In genomic region chr19:16456652-16457194, GRCh38 we compare ENCODE assay signal across 8 cellular contexts. TPM values are rescaled to one million over a fixed set of nuclear protein-coding genes. Genes with fewer than 3 reads are reported as not detected.
DNase-seq lines count a peak whose midpoint lies in the region; ATAC-seq and TF ChIP-seq lines count a peak whose summit lies in the region.
"Had no signal": no experiment of that assay in that cellular context is flagged by ENCODE, and none has a peak within 500 bp of the region (broad histone marks: within the 10 kb centered on the region; RNA-seq: fewer than 3 reads in every experiment).

No MANE protein-coding gene starts in this region.

- H3K9me3 Mint-ChIP-seq in stimulated activated effector memory CD8-positive, alpha-beta T cell treated with anti-CD3 and anti-CD28 coated beads, Interleukin-12 subunit alpha, Interleukin-12 subunit beta, amount 100 ng/mL, for 72 hours = no peaks in the 10 kb centered on the region

- H4K20me1 ChIP-seq in GM23248 (ENCODE audit: insufficient read depth) = no peaks in the 10 kb centered on the region; the same call in 1 of the 2 replicates
- H4K20me1 ChIP-seq in SU-DHL-6 (ENCODE audit: low read depth, low read length) = no peaks in the 10 kb centered on the region

- H3K27ac ChIP-seq in GM23248 (no peak overlapping the region), SU-DHL-6 (ENCODE audit: low read depth, low read length) (peak overlapping the region; percentile 75), right cardiac atrium (ENCODE audit: low read length) (peak overlapping the region; percentile 73)
- H3K27ac ChIP-seq: SK-N-MC had no signal

- H3K9ac ChIP-seq in GM23248 (peak overlapping the region; percentile 38; the same call in 1 of the 2 replicates), SU-DHL-6 (ENCODE audit: low read length) (peak overlapping the region; percentile 51)

- no peaks in the 10 kb centered on the region for H3K36me3 ChIP-seq in GM23248 (ENCODE audit: low read depth)
- H3K36me3 ChIP-seq in SU-DHL-6 (ENCODE audit: low read length) = no peaks in the 10 kb centered on the region

- H3K36me3 Mint-ChIP-seq in stimulated activated effector memory CD8-positive, alpha-beta T cell treated with anti-CD3 and anti-CD28 coated beads, Interleukin-12 subunit alpha, Interleukin-12 subunit beta, amount 100 ng/mL, for 72 hours = peaks cover 10% of the 10 kb centered on the region

- H3K27me3 ChIP-seq in GM23248 (replicated peaks; ENCODE audit: insufficient read depth) = no peaks in the 10 kb centered on the region
- H3K27me3 ChIP-seq in SU-DHL-6 (ENCODE audit: low read length) = no peaks in the 10 kb centered on the region
- no peaks in the 10 kb centered on the region for H3K27me3 ChIP-seq in right cardiac atrium (ENCODE audit: control insufficient read depth, insufficient read depth)

- WGBS in GM23248 (ENCODE audit: low coverage in 1 of 2, low lambda C conversion rate in 2 of 2, missing lambda C conversion rate in 2 of 2), 2 experiments = 69% methylated on average over 11 of the region's 11 CpGs
- WGBS in right cardiac atrium = 59% methylated on average over 11 of the region's 11 CpGs

- H2AFZ ChIP-seq in GM23248 (no peak overlapping the region), SU-DHL-6 (ENCODE audit: low read depth, low read length, severe bottlenecking) (no peak overlapping the region)

- no peak for ATAC-seq in right cardiac atrium
- no peak for ATAC-seq in stimulated activated effector memory CD8-positive, alpha-beta T cell treated with anti-CD3 and anti-CD28 coated beads, Interleukin-12 subunit alpha, Interleukin-12 subunit beta, amount 100 ng/mL, for 72 hours

- no peaks in the 10 kb centered on the region for H3F3A ChIP-seq in GM23248 (ENCODE audit: insufficient read depth)
- peaks cover 23% of the 10 kb centered on the region for H3F3A ChIP-seq in SU-DHL-6 (ENCODE audit: insufficient read depth)

- H3K9me3 ChIP-seq in GM23248 (ENCODE audit: low read depth) (no peaks in the 10 kb centered on the region), SU-DHL-6 (ENCODE audit: insufficient read depth, low read length) (no peaks in the 10 kb centered on the region), right cardiac atrium (ENCODE audit: control insufficient read depth, low read length) (no peaks in the 10 kb centered on the region)

- H3K79me2 ChIP-seq in GM23248 (ENCODE audit: insufficient read depth) = peaks cover 100% of the 10 kb centered on the region
- peaks cover 100% of the 10 kb centered on the region for H3K79me2 ChIP-seq in SU-DHL-6 (ENCODE audit: insufficient read depth, low read length)

- H3K4me3 ChIP-seq in GM23248 = no peak overlapping the region
- H3K4me3 ChIP-seq in SU-DHL-6 (ENCODE audit: insufficient read depth, low read length, poor library complexity, severe bottlenecking) = no peak overlapping the region
- H3K4me3 ChIP-seq in right cardiac atrium (ENCODE audit: low read length) = no peak overlapping the region
- H3K4me3 ChIP-seq: SK-N-MC had no signal

- H3K4me3 Mint-ChIP-seq in stimulated activated effector memory CD8-positive, alpha-beta T cell treated with anti-CD3 and anti-CD28 coated beads, Interleukin-12 subunit alpha, Interleukin-12 subunit beta, amount 100 ng/mL, for 72 hours = peak overlapping the region; percentile 19

- intact Hi-C loops in right cardiac atrium (cut with DNase I) = no loop called here

- DNase-seq in GM23248 (peak; percentile 32), right cardiac atrium (peak in 1 of 3 donors; percentile 48), NCI-H524 treated with DMSO at 0.1 percent for 48 hours (lab: John Stamatoyannopoulos, UW) (no peak), amniotic stem cell (lab: John Stamatoyannopoulos, UW) (no peak)
- no peak for DNase-seq in stimulated activated effector memory CD8-positive, alpha-beta T cell treated with anti-CD3 and anti-CD28 coated beads, Interleukin-12 subunit alpha, Interleukin-12 subunit beta, amount 100 ng/mL, for 72 hours (ENCODE audit: low spot score in 2 of 2)
- DNase-seq in stimulated activated CD4-positive, alpha-beta T cell treated with anti-CD3 and anti-CD28 coated beads, Interleukin-15, amount 100 ng/mL, for 24 hours = no peak

- H3K4me1 ChIP-seq in GM23248 (ENCODE audit: insufficient read depth) (peaks cover 16% of the 10 kb centered on the region), right cardiac atrium (ENCODE audit: control insufficient read depth, insufficient read depth, low read length) (peaks cover 40% of the 10 kb centered on the region)

- H3K4me1 Mint-ChIP-seq in stimulated activated effector memory CD8-positive, alpha-beta T cell treated with anti-CD3 and anti-CD28 coated beads, Interleukin-12 subunit alpha, Interleukin-12 subunit beta, amount 100 ng/mL, for 72 hours = peaks cover 60% of the 10 kb centered on the region

- TF ChIP-seq CTCF in SU-DHL-6 (IDR thresholded peaks at IDR 0.05; ENCODE audit: insufficient read depth, low read length, poor library complexity, severe bottlenecking) = no peak

- H3K27ac Mint-ChIP-seq in stimulated activated effector memory CD8-positive, alpha-beta T cell treated with anti-CD3 and anti-CD28 coated beads, Interleukin-12 subunit alpha, Interleukin-12 subunit beta, amount 100 ng/mL, for 72 hours = peak overlapping the region; percentile 55

- H3K4me2 ChIP-seq in GM23248 (ENCODE audit: unreplicated experiment) (peak overlapping the region; percentile 52), SU-DHL-6 (ENCODE audit: low read depth, low read length, poor library complexity, severe bottlenecking) (peak overlapping the region; percentile 74)

- H3K9me2 ChIP-seq in GM23248 (ENCODE audit: insufficient read depth) = no peaks in the 10 kb centered on the region
- H3K9me2 ChIP-seq in SU-DHL-6 (replicated peaks; ENCODE audit: insufficient read depth, low read length) = no peaks in the 10 kb centered on the region

- in situ Hi-C loops in GM23248 (cut with MboI) = no loop called here

RNA-seq across cellular contexts. Expression of gene EPS15L1, which starts 15.0 kb away (rescaled TPM):
- total RNA-seq in GM23248 (2014; rRNA removed; shearing (Covaris generic)) = 3.1 and 9.0 TPM in 2 replicates
- polyA plus RNA-seq in GM23248 (2016; fragmentation: Nextera tagmentation; extraction: Ambion mirVana) = 23.4 and 28.6 TPM in 2 replicates
- 10 to 100 TPM; 64.6 to 88.9 (median 83.0) TPM for total RNA-seq in right cardiac atrium
- polyA plus RNA-seq in right cardiac atrium = 52.9 TPM

RNA-seq across cellular contexts. Expression of gene CALR3, which starts 39.2 kb away (rescaled TPM):
- not detected in 2 replicates for total RNA-seq in GM23248 (2014; rRNA removed; shearing (Covaris generic))
- not detected in 2 replicates for polyA plus RNA-seq in GM23248 (2016; fragmentation: Nextera tagmentation; extraction: Ambion mirVana)
- total RNA-seq in right cardiac atrium = not detected
- polyA plus RNA-seq in right cardiac atrium = not detected

RNA-seq across cellular contexts. Expression of gene C19orf44, which starts 39.5 kb away (rescaled TPM):
- 4.2 and 5.1 TPM in 2 replicates for total RNA-seq in GM23248 (2014; rRNA removed; shearing (Covaris generic))
- polyA plus RNA-seq in GM23248 (2016; fragmentation: Nextera tagmentation; extraction: Ambion mirVana) (2.4 and 3.5 TPM in 2 replicates), right cardiac atrium (3.3 TPM)
- total RNA-seq in right cardiac atrium = 1 to 10 TPM; 3.4 to 4.2 (median 4.0) TPM
